Comparison of ENCODE assay signal across 14 cellular contexts in the genomic region with DNA sequence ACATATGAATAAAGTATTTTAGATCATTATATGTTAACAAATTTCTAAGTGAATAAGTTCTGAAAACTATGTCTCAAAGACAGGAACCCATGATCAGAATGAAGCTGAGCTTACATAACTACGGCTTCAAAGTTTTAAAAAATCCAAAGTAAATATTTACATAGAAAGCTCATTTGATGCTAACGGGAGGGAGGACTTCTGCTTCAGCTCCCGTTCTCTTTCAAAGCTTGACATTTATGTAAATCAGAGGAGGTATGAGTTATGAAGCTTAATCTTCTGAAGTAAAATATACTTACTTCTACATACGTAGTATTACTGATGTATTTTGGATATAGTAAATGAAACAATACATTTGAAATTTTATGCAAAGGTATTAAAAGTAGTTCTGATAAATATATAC.
DNase-seq lines count a peak whose midpoint lies in the region; ATAC-seq and TF ChIP-seq lines count a peak whose summit lies in the region.
"Had no signal": no experiment of that assay in that cellular context is flagged by ENCODE, and none has a peak within 500 bp of the region (broad histone marks: within the 10 kb centered on the region; RNA-seq: fewer than 3 reads in every experiment).

No MANE protein-coding gene starts in this region.

- TF ChIP-seq EP300 in esophagus muscularis mucosa (IDR thresholded peaks at IDR 0.05) (no peak), transverse colon (IDR thresholded peaks at IDR 0.05; ENCODE audit: low read depth) (no peak), stomach (IDR thresholded peaks at IDR 0.05) (no peak)

- no peaks in the 10 kb centered on the region for H3K36me3 Mint-ChIP-seq in activated naive CD4-positive, alpha-beta T cell treated with anti-CD3 and anti-CD28 coated beads, Interleukin-2, amount 50 U/mL, for 72 hours

- H3K9ac ChIP-seq in rectal smooth muscle tissue (ENCODE audit: low read length): no peak overlapping the region
- H3K9ac ChIP-seq: GM23248 had no signal

- H3K9me3 ChIP-seq in esophagus muscularis mucosa (no peaks in the 10 kb centered on the region), left lung (no peaks in the 10 kb centered on the region), transverse colon (no peaks in the 10 kb centered on the region), stomach (no peaks in the 10 kb centered on the region)
- H3K9me3 ChIP-seq: Caco-2, HAP-1 had no signal

- ATAC-seq in left lung: peak; percentile 13
- ATAC-seq in GM19035 (IDR thresholded peaks at IDR 0.05; ENCODE audit: unreplicated experiment): no peak
- no peak for ATAC-seq in activated naive CD4-positive, alpha-beta T cell treated with anti-CD3 and anti-CD28 coated beads, Interleukin-2, amount 50 U/mL, for 72 hours

- peaks cover 3 to 16% (median 13%) of the 10 kb centered on the region in 4 donors for H3K4me1 ChIP-seq in esophagus muscularis mucosa
- H3K4me1 ChIP-seq in left lung: no peaks in the 10 kb centered on the region
- peaks cover 11% of the 10 kb centered on the region for H3K4me1 ChIP-seq in rectal smooth muscle tissue (ENCODE audit: control insufficient read depth, insufficient read depth, low read length)
- peaks cover 0 to 8% (median 0%) of the 10 kb centered on the region in 4 donors for H3K4me1 ChIP-seq in transverse colon
- peaks cover 0 to 19% (median 7%) of the 10 kb centered on the region in 4 donors for H3K4me1 ChIP-seq in stomach
- H3K4me1 ChIP-seq: HAP-1 had no signal

- peak overlapping the region in 3 of 4 donors; percentile 27 to 55 (median 32) for H3K27ac ChIP-seq in esophagus muscularis mucosa (replicated peaks in 1 of 4)
- H3K27ac ChIP-seq in left lung: no peak overlapping the region
- H3K27ac ChIP-seq in rectal smooth muscle tissue (ENCODE audit: low read depth, low read length): peak overlapping the region; percentile 48
- peak overlapping the region in 3 of 4 donors; percentile 3 to 42 (median 32) for H3K27ac ChIP-seq in transverse colon
- peak overlapping the region in 2 of 5 donors; percentile 62 to 70 for H3K27ac ChIP-seq in stomach
- H3K27ac ChIP-seq: C4-2B, GM23248 had no signal

- no peaks in the 10 kb centered on the region for H3K9me3 Mint-ChIP-seq in activated naive CD4-positive, alpha-beta T cell treated with anti-CD3 and anti-CD28 coated beads, Interleukin-2, amount 50 U/mL, for 72 hours
- H3K9me3 Mint-ChIP-seq: CD4-positive, alpha-beta T cell had no signal

- no peak overlapping the region for H3K27ac Mint-ChIP-seq in activated naive CD4-positive, alpha-beta T cell treated with anti-CD3 and anti-CD28 coated beads, Interleukin-2, amount 50 U/mL, for 72 hours
- H3K27ac Mint-ChIP-seq: CD4-positive, alpha-beta T cell had no signal

- DNase-seq in esophagus muscularis mucosa (ENCODE audit: extremely low spot score) (no peak), left lung (no peak), transverse colon (no peak), occipital lobe (lab: John Stamatoyannopoulos, UW) (no peak), stomach (no peak)
- DNase-seq in activated naive CD4-positive, alpha-beta T cell treated with anti-CD3 and anti-CD28 coated beads, Interleukin-2, amount 50 U/mL, for 72 hours (ENCODE audit: low spot score in 2 of 2): no peak
- DNase-seq: AML-193; Caco-2; CD4-positive, alpha-beta T cell; GM23248 had no signal

- in situ Hi-C loops in transverse colon (cut with MboI; ENCODE audit: low pct_ligation_motif_present in 1 of 4, low pct_unique_long_range_greater_than_20kb in 1 of 4, low sequenced_read_pairs in 3 of 4): no loop called here

- intact Hi-C loops in esophagus muscularis mucosa (cut with DNase I) (no loop called here), left lung (cut with DNase I) (loop anchor here in 1 of 2 donors (10.0 kb wide), 1 partner anchor 303 kb away; no protein-coding TSS in a partner anchor), transverse colon (cut with DNase I; ENCODE audit: low total_unique reads) (no loop called here), stomach (cut with DNase I; ENCODE audit: low total_unique reads) (no loop called here)

- no peak for TF ChIP-seq POLR2A in esophagus muscularis mucosa (IDR thresholded peaks at IDR 0.05; ENCODE audit: low read depth)
- TF ChIP-seq POLR2A in transverse colon (IDR thresholded peaks at IDR 0.05): no peak
- no peak for TF ChIP-seq POLR2A in stomach (IDR thresholded peaks at IDR 0.05)

- H3K4me3 ChIP-seq in esophagus muscularis mucosa (no peak overlapping the region), left lung (no peak overlapping the region), rectal smooth muscle tissue (ENCODE audit: low read length) (no peak overlapping the region), transverse colon (no peak overlapping the region), stomach (no peak overlapping the region)
- H3K4me3 ChIP-seq: GM23248, HAP-1 had no signal

- H3K27me3 ChIP-seq in esophagus muscularis mucosa: no peaks in the 10 kb centered on the region
- no peaks in the 10 kb centered on the region for H3K27me3 ChIP-seq in left lung
- H3K27me3 ChIP-seq in rectal smooth muscle tissue (ENCODE audit: control insufficient read depth, insufficient read depth, low read length): no peaks in the 10 kb centered on the region
- no peaks in the 10 kb centered on the region for H3K27me3 ChIP-seq in transverse colon
- no peaks in the 10 kb centered on the region for H3K27me3 ChIP-seq in stomach

- H3K36me3 ChIP-seq in esophagus muscularis mucosa (peaks cover 0 to 90% (median 30%) of the 10 kb centered on the region in 4 donors), left lung (no peaks in the 10 kb centered on the region), rectal smooth muscle tissue (ENCODE audit: control insufficient read depth, insufficient read depth, low read length) (peaks cover 3% of the 10 kb centered on the region), transverse colon (peaks cover 0 to 3% (median 0%) of the 10 kb centered on the region in 4 donors), stomach (peaks cover 8 to 57% (median 37%) of the 10 kb centered on the region in 4 donors)
- H3K36me3 ChIP-seq: HAP-1 had no signal

- WGBS in esophagus muscularis mucosa: 36% methylated on average over 4 of the region's 4 CpGs
- WGBS in transverse colon (ENCODE audit: low coverage in 1 of 2), 2 donors: 37 to 44% methylated on average over 4 of the region's 4 CpGs
- 28 to 44% (median 34%) methylated on average over 4 of the region's 4 CpGs for WGBS in stomach, 5 donors

- TF ChIP-seq CTCF in esophagus muscularis mucosa (IDR thresholded peaks at IDR 0.05) (no peak), left lung (IDR thresholded peaks at IDR 0.05) (no peak), transverse colon (IDR thresholded peaks at IDR 0.05) (no peak), stomach (IDR thresholded peaks at IDR 0.05) (no peak)

Comparison
In these comparisons a context has a peak if more than half of its experiments do, and no peak if none do; other contexts are left out.
1. H3K27ac ChIP-seq: peak in esophagus muscularis mucosa (3 of 4), rectal smooth muscle tissue (single experiment) and transverse colon (3 of 4); none in left lung (0 of 2).